Comparison of ENCODE assay signal across 20 cellular contexts in the genomic region with DNA sequence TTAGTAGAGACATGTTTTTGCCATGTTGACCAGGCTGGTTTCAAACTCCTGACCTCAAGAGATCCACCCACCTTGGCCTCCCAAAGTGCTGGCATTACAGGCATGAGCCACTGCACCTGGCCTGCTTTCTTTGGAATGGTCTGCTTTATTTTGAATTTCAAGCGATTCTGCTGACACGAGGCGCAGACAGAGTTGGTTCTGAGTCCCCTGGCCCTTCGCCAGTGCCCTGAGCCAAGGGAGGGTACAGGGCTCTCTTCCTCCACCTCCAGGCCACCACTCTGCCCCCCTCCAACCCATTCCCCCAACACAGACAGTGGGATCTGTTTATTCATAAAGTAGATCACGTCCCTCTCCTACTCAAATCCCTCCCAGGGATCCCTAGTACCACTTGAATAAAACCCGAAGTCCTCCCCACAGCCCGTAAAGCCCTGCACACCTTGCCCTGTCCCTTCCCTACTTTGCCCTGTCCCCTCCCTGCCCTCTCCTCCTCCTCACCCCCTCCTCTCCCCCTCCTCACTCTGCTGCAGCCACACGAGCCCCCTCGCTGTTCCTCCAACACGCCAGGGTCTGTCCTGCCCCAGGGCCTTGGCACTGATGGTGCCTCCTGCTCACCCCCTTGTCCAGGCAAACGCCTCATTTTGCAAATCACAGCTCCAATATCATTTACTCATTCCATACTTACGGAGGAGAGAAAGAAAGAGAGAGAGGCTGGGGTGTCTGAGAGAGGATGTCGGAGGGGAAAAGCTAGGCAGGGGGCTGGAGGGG. TPM values are rescaled to one million over a fixed set of nuclear protein-coding genes. Genes with fewer than 3 reads are reported as not detected.
DNase-seq lines count a peak whose midpoint lies in the region; ATAC-seq and TF ChIP-seq lines count a peak whose summit lies in the region.
"Had no signal": no experiment of that assay in that cellular context is flagged by ENCODE, and none has a peak within 500 bp of the region (broad histone marks: within the 10 kb centered on the region; RNA-seq: fewer than 3 reads in every experiment).

No MANE protein-coding gene starts in this region.

- peaks cover 7% of the 10 kb centered on the region for H3K36me3 Mint-ChIP-seq in brain

- H3K9ac ChIP-seq in iPS-15b (ENCODE audit: low read depth, low read length), result no peak overlapping the region
- H3K9ac ChIP-seq: GM23248 had no signal

- ATAC-seq in GM18520 (IDR thresholded peaks at IDR 0.05; ENCODE audit: unreplicated experiment) (no peak), GM21447 (IDR thresholded peaks at IDR 0.05; ENCODE audit: unreplicated experiment) (no peak)
- ATAC-seq: GM12878 had no signal

- DNase-seq in H7 (peak; percentile 49), osteoblast (ENCODE audit: insufficient read length, low spot score, missing footprints) (peak; percentile 87), NCI-H1092 (lab: John Stamatoyannopoulos, UW) (no peak)
- DNase-seq: BE2C, DMS79, GM23248, Karpas-422, NCI-H1417 treated with DMSO at 0.1 percent for 48 hours, NCI-H187, NCI-H526, OCI-M1, Right ventricle myocardium superior had no signal

- peaks cover 8% of the 10 kb centered on the region for H3K27me3 Mint-ChIP-seq in brain

- peaks cover 6% of the 10 kb centered on the region for H3K27me3 ChIP-seq in H7 (ENCODE audit: control insufficient read depth, insufficient read depth, low read length)
- H3K27me3 ChIP-seq in iPS-15b (ENCODE audit: control insufficient read depth, insufficient read depth, low read length), result peaks cover 8% of the 10 kb centered on the region
- peaks cover 27% of the 10 kb centered on the region for H3K27me3 ChIP-seq in osteoblast (ENCODE audit: insufficient read depth, low read length)

- H3K4me1 ChIP-seq in iPS-15b (ENCODE audit: control insufficient read depth, insufficient read depth, low read length), result no peaks in the 10 kb centered on the region
- no peaks in the 10 kb centered on the region for H3K4me1 ChIP-seq in osteoblast (ENCODE audit: insufficient read depth, low read length)
- H3K4me1 ChIP-seq: BE2C had no signal

- H3K9me3 ChIP-seq in iPS-15b (ENCODE audit: control insufficient read depth, insufficient read depth, low read length) (no peaks in the 10 kb centered on the region), osteoblast (ENCODE audit: low read depth, low read length) (peaks cover 10% of the 10 kb centered on the region)
- H3K9me3 ChIP-seq: BE2C had no signal

- no peak overlapping the region for H3K27ac ChIP-seq in osteoblast (ENCODE audit: low read depth, low read length)
- H3K27ac ChIP-seq: GM23248 had no signal

- peak overlapping the region in 4 of 5 experiments; percentile 53 to 82 (median 74) for H3K27ac Mint-ChIP-seq in brain

- H3K79me2 ChIP-seq in osteoblast (ENCODE audit: insufficient read depth, low read length), result no peaks in the 10 kb centered on the region

- H3K4me2 ChIP-seq in osteoblast (ENCODE audit: insufficient read depth, low read length), result no peak overlapping the region

- H4K20me1 ChIP-seq in osteoblast (ENCODE audit: insufficient read depth, low read length), result no peaks in the 10 kb centered on the region

- H3K4me3 ChIP-seq in H7 (ENCODE audit: insufficient read depth, low read depth, low read length) (no peak overlapping the region), iPS-15b (ENCODE audit: low read depth, low read length) (peak overlapping the region; percentile 32), osteoblast (ENCODE audit: insufficient read depth, low read length) (no peak overlapping the region)
- H3K4me3 ChIP-seq: GM12878, GM23248 had no signal

- TF ChIP-seq CTCF in brain (conservative IDR thresholded peaks at IDR 0.05), result no peak
- TF ChIP-seq CTCF in osteoblast (IDR thresholded peaks at IDR 0.05; ENCODE audit: extremely low read depth, low read depth, low read length), result no peak

- H3K4me1 Mint-ChIP-seq in brain, result peaks cover 24% of the 10 kb centered on the region

- H3K36me3 ChIP-seq in H7 (replicated peaks; ENCODE audit: control insufficient read depth, insufficient read depth, low read length) (no peaks in the 10 kb centered on the region), iPS-15b (ENCODE audit: control insufficient read depth, insufficient read depth, low read length) (no peaks in the 10 kb centered on the region), osteoblast (ENCODE audit: insufficient read depth, low read length) (no peaks in the 10 kb centered on the region)
- H3K36me3 ChIP-seq: BE2C had no signal

- peaks cover 3 to 15% (median 13%) of the 10 kb centered on the region in 5 experiments for H3K9me3 Mint-ChIP-seq in brain

- H2AFZ ChIP-seq in osteoblast (ENCODE audit: low read length), result no peak overlapping the region
- H2AFZ ChIP-seq: GM23248 had no signal

- H3K4me3 Mint-ChIP-seq in brain, result peak overlapping the region in 4 of 5 experiments; percentile 18 to 65 (median 41)

RNA-seq across cellular contexts. Expression of a gene that starts 22.4 kb away (rescaled TPM):
- total RNA-seq in H7 (2014; rRNA removed; shearing (Covaris generic)), result not detected in 2 replicates
- polyA plus RNA-seq in brain (ENCODE audit: insufficient read depth, low read depth, low replicate concordance), result not detected
- not detected in 2 replicates for total RNA-seq in osteoblast
- total RNA-seq: A673, GM12878, GM23248, M059J, Right ventricle myocardium superior, SK-MEL-5 had no signal
- polyA plus RNA-seq: GM12878, GM23248 had no signal
